Comparison of ENCODE assay signal across 28 cellular contexts in genomic region chr1:228350831-228351781, GRCh38. TPM values are rescaled to one million over a fixed set of nuclear protein-coding genes. Genes with fewer than 3 reads are reported as not detected.
DNase-seq lines count a peak whose midpoint lies in the region; ATAC-seq, FAIRE-seq and TF ChIP-seq lines count a peak whose summit lies in the region.
"Had no signal": no experiment of that assay in that cellular context is flagged by ENCODE, and none has a peak within 500 bp of the region (broad histone marks: within the 10 kb centered on the region; RNA-seq: fewer than 3 reads in every experiment).

No MANE protein-coding gene starts in this region.

- no peaks in the 10 kb centered on the region for H3K36me3 ChIP-seq in RWPE2 (ENCODE audit: low read depth)
- no peaks in the 10 kb centered on the region for H3K36me3 ChIP-seq in kidney (ENCODE audit: control insufficient read depth in 1 of 2, insufficient read depth in 2 of 2, low read length in 2 of 2)
- peaks cover 3 to 97% of the 10 kb centered on the region in 2 donors for H3K36me3 ChIP-seq in psoas muscle (ENCODE audit: insufficient read depth in 1 of 2, low read depth in 1 of 2)
- H3K36me3 ChIP-seq: HAP-1, SJCRH30 had no signal

- H3K9me3 ChIP-seq in RWPE2 (ENCODE audit: severe bottlenecking) (no peaks in the 10 kb centered on the region), kidney (ENCODE audit: control insufficient read depth in 1 of 2, low read length in 2 of 2) (no peaks in the 10 kb centered on the region), psoas muscle (no peaks in the 10 kb centered on the region)
- H3K9me3 ChIP-seq: Caco-2, HAP-1, SJCRH30 had no signal

- 81 to 90% (median 81%) methylated on average over 36 to 37 of the region's 37 CpGs for WGBS in psoas muscle, 3 donors

- no peaks in the 10 kb centered on the region for H3K9me3 Mint-ChIP-seq in chondrocyte (ENCODE audit: low read depth)
- H3K9me3 Mint-ChIP-seq: activated CD4-positive, alpha-beta memory T cell treated with anti-CD3 and anti-CD28 coated beads for 36 hours; activated naive CD8-positive, alpha-beta T cell treated with anti-CD3 and anti-CD28 coated beads for 36 hours; memory B cell had no signal

- no peak for ATAC-seq in RWPE2 (ENCODE audit: low read depth)
- peak in 2 of 4 donors; percentile 2 for ATAC-seq in psoas muscle
- ATAC-seq in HG03108 (IDR thresholded peaks at IDR 0.05; ENCODE audit: unreplicated experiment): no peak
- no peak for ATAC-seq in GM21360 (IDR thresholded peaks at IDR 0.05; ENCODE audit: unreplicated experiment)
- no peak for ATAC-seq in HG03442 (IDR thresholded peaks at IDR 0.05; ENCODE audit: unreplicated experiment)
- ATAC-seq: activated CD4-positive, CD25-positive, alpha-beta regulatory T cell treated with anti-CD3 and anti-CD28 coated beads, Interleukin-2, amount 50 U/mL, for 24 hours; Panc1 had no signal

- no peak overlapping the region for H3K27ac Mint-ChIP-seq in chondrocyte (ENCODE audit: unreplicated experiment)
- H3K27ac Mint-ChIP-seq: activated CD4-positive, alpha-beta memory T cell treated with anti-CD3 and anti-CD28 coated beads for 36 hours; activated naive CD8-positive, alpha-beta T cell treated with anti-CD3 and anti-CD28 coated beads for 36 hours; memory B cell had no signal

- TF ChIP-seq CTCF in RWPE2 (IDR thresholded peaks at IDR 0.05; ENCODE audit: poor library complexity, severe bottlenecking) (no peak), chondrocyte (IDR thresholded peaks at IDR 0.05) (no peak), kidney (IDR thresholded peaks at IDR 0.05; ENCODE audit: borderline replicate concordance, extremely low read depth, insufficient read depth) (no peak), psoas muscle (IDR thresholded peaks at IDR 0.05) (no peak)

- H3K4me3 ChIP-seq in RWPE2 (ENCODE audit: severe bottlenecking) (no peak overlapping the region), kidney (ENCODE audit: low read length in 2 of 2) (no peak overlapping the region), psoas muscle (no peak overlapping the region)
- H3K4me3 ChIP-seq: HAP-1, SJCRH30 had no signal

- H3K4me1 ChIP-seq in RWPE2 (ENCODE audit: insufficient read depth, poor library complexity, severe bottlenecking): no peaks in the 10 kb centered on the region
- no peaks in the 10 kb centered on the region for H3K4me1 ChIP-seq in kidney (ENCODE audit: control insufficient read depth in 1 of 2, insufficient read depth in 1 of 2, low read depth in 1 of 2, low read length in 2 of 2)
- peaks cover 1% of the 10 kb centered on the region for H3K4me1 ChIP-seq in psoas muscle
- H3K4me1 ChIP-seq: Caco-2, HAP-1, SJCRH30 had no signal

- DNase-seq in RWPE2 (ENCODE audit: low spot score) (peak; percentile 28), chondrocyte (ENCODE audit: low spot score) (peak; percentile 90), kidney (peak; percentile 74), psoas muscle (peak; percentile 15 to 54), GM03348 (ENCODE audit: low spot score) (no peak)
- DNase-seq: activated CD4-positive, alpha-beta memory T cell treated with anti-CD3 and anti-CD28 coated beads for 36 hours; activated CD8-positive, alpha-beta memory T cell treated with anti-CD3 and anti-CD28 coated beads, Interleukin-2, amount 50 U/mL, for 48 hours; activated naive CD8-positive, alpha-beta T cell treated with anti-CD3 and anti-CD28 coated beads for 36 hours; C1 segment of cervical spinal cord; effector CD4-positive, alpha-beta T cell; head of caudate nucleus; kidney glomerular epithelial cell; NCI-H1105 treated with DMSO at 0.1 percent for 48 hours; NCI-H2029 treated with DMSO at 0.1 percent for 48 hours; NCI-H526 treated with DMSO at 0.1 percent for 48 hours; SJCRH30; stimulated activated CD4-positive, alpha-beta T cell treated with anti-CD3 and anti-CD28 coated beads, Interleukin-2, amount 100 ng/mL, for 48 hours had no signal

- H3K27me3 ChIP-seq in RWPE2 (ENCODE audit: insufficient read depth, poor library complexity, severe bottlenecking) (no peaks in the 10 kb centered on the region), psoas muscle (ENCODE audit: insufficient read depth in 3 of 3, low read length in 2 of 3) (no peaks in the 10 kb centered on the region)
- H3K27me3 ChIP-seq: SJCRH30 had no signal

- peaks cover 3% of the 10 kb centered on the region for H3K36me3 Mint-ChIP-seq in chondrocyte (ENCODE audit: low read depth)
- H3K36me3 Mint-ChIP-seq: activated CD4-positive, alpha-beta memory T cell treated with anti-CD3 and anti-CD28 coated beads for 36 hours; activated naive CD8-positive, alpha-beta T cell treated with anti-CD3 and anti-CD28 coated beads for 36 hours had no signal

- H3K4me3 Mint-ChIP-seq in chondrocyte (ENCODE audit: unreplicated experiment): no peak overlapping the region
- H3K4me3 Mint-ChIP-seq: activated CD4-positive, alpha-beta memory T cell treated with anti-CD3 and anti-CD28 coated beads for 36 hours; activated naive CD8-positive, alpha-beta T cell treated with anti-CD3 and anti-CD28 coated beads for 36 hours; memory B cell had no signal

- no peak overlapping the region for H3K9ac ChIP-seq in kidney (ENCODE audit: low read length in 2 of 2)

- H3K4me1 Mint-ChIP-seq in chondrocyte (ENCODE audit: low read depth): no peaks in the 10 kb centered on the region
- H3K4me1 Mint-ChIP-seq: activated naive CD8-positive, alpha-beta T cell treated with anti-CD3 and anti-CD28 coated beads for 36 hours; memory B cell had no signal

- no peak for FAIRE-seq in kidney (lab: Jason Lieb, UNC)
- FAIRE-seq: G401.6, GM19239 had no signal

- intact Hi-C loops in kidney (cut with DNase I): no loop called here
- intact Hi-C loops in psoas muscle (cut with DNase I): no loop called here

- H3K27ac ChIP-seq in RWPE2 (ENCODE audit: poor library complexity, severe bottlenecking) (no peak overlapping the region), kidney (ENCODE audit: low read depth in 2 of 2, low read length in 2 of 2) (no peak overlapping the region), psoas muscle (peak overlapping the region; percentile 0)
- H3K27ac ChIP-seq: epithelial cell of prostate, SJCRH30 had no signal

- no peaks in the 10 kb centered on the region for H3K27me3 Mint-ChIP-seq in chondrocyte (ENCODE audit: low read depth)
- H3K27me3 Mint-ChIP-seq: activated CD4-positive, alpha-beta memory T cell treated with anti-CD3 and anti-CD28 coated beads for 36 hours; activated naive CD8-positive, alpha-beta T cell treated with anti-CD3 and anti-CD28 coated beads for 36 hours had no signal

RNA-seq across cellular contexts. Expression of gene TRIM11, which starts 55.5 kb away (rescaled TPM):
- total RNA-seq in chondrocyte (16.0 to 22.4 TPM (median 20.0 TPM) in 3 replicates), kidney (24.2 TPM), psoas muscle (1 to 10 TPM; 2.8 to 4.5 (median 4.0) TPM)
- polyA plus RNA-seq in kidney (ENCODE audit: insufficient read depth, low read depth, low replicate concordance) (10.9 TPM), psoas muscle (1 to 10 TPM; 3.1 to 6.3 (median 3.6) TPM)
